Comparison of ENCODE assay signal across 8 cellular contexts in the genomic region with DNA sequence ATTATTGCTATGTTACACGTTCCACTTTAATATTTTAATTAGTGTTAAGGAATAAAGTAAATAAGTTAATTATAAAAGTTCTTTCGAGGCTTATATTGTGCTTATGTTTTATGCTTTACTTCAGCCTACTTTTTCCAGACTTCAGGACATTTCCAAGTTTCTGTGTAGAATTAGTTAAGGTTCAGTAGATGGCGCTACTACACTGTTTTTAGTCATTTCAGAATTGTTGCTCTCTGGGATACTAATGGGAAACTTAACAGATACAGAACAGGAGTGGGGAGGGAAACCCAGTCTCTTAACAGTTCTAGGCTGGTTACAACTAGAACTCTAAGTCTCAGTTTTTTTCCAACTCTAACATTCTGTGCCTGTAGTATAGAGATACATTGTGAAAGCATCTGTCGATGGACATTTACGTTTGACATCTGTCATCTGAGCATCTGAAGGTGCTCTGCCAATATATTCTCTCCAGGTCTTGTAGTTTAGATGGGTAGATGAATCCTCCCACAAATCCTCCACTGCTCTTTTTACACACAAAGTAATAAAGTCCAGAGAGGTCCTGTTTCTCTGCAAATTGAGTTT. TPM values are rescaled to one million over a fixed set of nuclear protein-coding genes. Genes with fewer than 3 reads are reported as not detected.
DNase-seq lines count a peak whose midpoint lies in the region; ATAC-seq lines count a peak whose summit lies in the region.

No MANE protein-coding gene starts in this region.

- H2BK5ac ChIP-seq in mesendoderm (ENCODE audit: low read length), result no peak overlapping the region

- DNase-seq in GM03348 (ENCODE audit: low spot score) (peak; percentile 60), NCI-H1105 treated with DMSO at 0.1 percent for 48 hours (lab: John Stamatoyannopoulos, UW) (peak; percentile 36), T47D (ENCODE audit: low read depth in 1 of 2, low spot score in 1 of 2) (peak; percentile 50 to 77), mesendoderm (peak; percentile 71)
- no peak for DNase-seq in activated T-cell treated with anti-CD3 and anti-CD28 coated beads, Interleukin-2, amount 50 U/mL, for 4 hours

- no peak overlapping the region for H3K9ac ChIP-seq in mesendoderm (ENCODE audit: low read length)

- in situ Hi-C loops in T47D (cut with HindIII; ENCODE audit: low pct_unique_long_range_greater_than_20kb, low sequenced_read_pairs), result no loop called here

- H3K23ac ChIP-seq in mesendoderm (ENCODE audit: low read length), result no peak overlapping the region

- no peak overlapping the region for H3K4me3 Mint-ChIP-seq in activated T-cell treated with anti-CD3 and anti-CD28 coated beads, Interleukin-2, amount 50 U/mL, for 4 hours

- no peaks in the 10 kb centered on the region for H3K36me3 ChIP-seq in mesendoderm (ENCODE audit: control insufficient read depth, insufficient read depth, low read length)

- H2BK120ac ChIP-seq in mesendoderm (ENCODE audit: low read depth, low read length), result no peak overlapping the region

- no peak overlapping the region for H3K4me2 ChIP-seq in mesendoderm (ENCODE audit: low read length)

- no peak overlapping the region for H3K27ac ChIP-seq in mesendoderm (ENCODE audit: low read depth, low read length)

- no peak overlapping the region for H4K5ac ChIP-seq in mesendoderm (ENCODE audit: low read length)

- no peak overlapping the region for H3K18ac ChIP-seq in mesendoderm (ENCODE audit: low read length)

- no peaks in the 10 kb centered on the region for H3K79me2 ChIP-seq in mesendoderm (ENCODE audit: control insufficient read depth, insufficient read depth, low read length)

- H3K27me3 ChIP-seq in mesendoderm (ENCODE audit: insufficient read depth, low read length, poor library complexity), result no peaks in the 10 kb centered on the region

- no peak overlapping the region for H3K4ac ChIP-seq in mesendoderm (ENCODE audit: low read depth, low read length)

- WGBS in mesendoderm (ENCODE audit: extremely low coverage, insufficient coverage, low lambda C conversion rate), result no CpG with 5 or more reads among the region's 5 CpGs

- H3K4me1 ChIP-seq in mesendoderm (ENCODE audit: control insufficient read depth, low read depth, low read length), result no peaks in the 10 kb centered on the region

- no peaks in the 10 kb centered on the region for H3K79me1 ChIP-seq in mesendoderm (ENCODE audit: low read length)

- H3K27me3 Mint-ChIP-seq in activated T-cell treated with anti-CD3 and anti-CD28 coated beads, Interleukin-2, amount 50 U/mL, for 4 hours (ENCODE audit: low read depth), result peaks cover 23% of the 10 kb centered on the region

- H3K9me3 Mint-ChIP-seq in activated T-cell treated with anti-CD3 and anti-CD28 coated beads, Interleukin-2, amount 50 U/mL, for 4 hours, result no peaks in the 10 kb centered on the region

- no peaks in the 10 kb centered on the region for H3K36me3 Mint-ChIP-seq in activated T-cell treated with anti-CD3 and anti-CD28 coated beads, Interleukin-2, amount 50 U/mL, for 4 hours (ENCODE audit: insufficient read depth)

- H3K4me3 ChIP-seq in mesendoderm (ENCODE audit: low read length), result no peak overlapping the region

- no peaks in the 10 kb centered on the region for H3K4me1 Mint-ChIP-seq in activated T-cell treated with anti-CD3 and anti-CD28 coated beads, Interleukin-2, amount 50 U/mL, for 4 hours (ENCODE audit: low read depth)

- no peak overlapping the region for H3K56ac ChIP-seq in mesendoderm (ENCODE audit: low read length)

- H2AK5ac ChIP-seq in mesendoderm (ENCODE audit: low read length), result no peak overlapping the region

- no peak overlapping the region for H2BK15ac ChIP-seq in mesendoderm (replicated peaks; ENCODE audit: low read depth)

- no peak overlapping the region for H4K8ac ChIP-seq in mesendoderm (ENCODE audit: low read depth, low read length)

- ATAC-seq in HG02938 (IDR thresholded peaks at IDR 0.05; ENCODE audit: unreplicated experiment) (no peak), GM19467 (IDR thresholded peaks at IDR 0.05; ENCODE audit: unreplicated experiment) (no peak), HG03139 (IDR thresholded peaks at IDR 0.05; ENCODE audit: unreplicated experiment) (no peak)
- no peak for ATAC-seq in activated T-cell treated with anti-CD3 and anti-CD28 coated beads, Interleukin-2, amount 50 U/mL, for 4 hours

RNA-seq across cellular contexts. Expression of gene FAM171A1, which starts 56.8 kb away (rescaled TPM):
- 47.8 TPM for polyA plus RNA-seq in mesendoderm (2013, experiment 1 of 2)
- 49.6 TPM for polyA plus RNA-seq in mesendoderm (2013, experiment 2 of 2)
- total RNA-seq in activated T-cell treated with anti-CD3 and anti-CD28 coated beads, Interleukin-2, amount 50 U/mL, for 4 hours, result 1 to 10 TPM; 2.7 to 4.2 (median 3.7) TPM
